Comparison of ENCODE assay signal across 3 cellular contexts in the genomic region with DNA sequence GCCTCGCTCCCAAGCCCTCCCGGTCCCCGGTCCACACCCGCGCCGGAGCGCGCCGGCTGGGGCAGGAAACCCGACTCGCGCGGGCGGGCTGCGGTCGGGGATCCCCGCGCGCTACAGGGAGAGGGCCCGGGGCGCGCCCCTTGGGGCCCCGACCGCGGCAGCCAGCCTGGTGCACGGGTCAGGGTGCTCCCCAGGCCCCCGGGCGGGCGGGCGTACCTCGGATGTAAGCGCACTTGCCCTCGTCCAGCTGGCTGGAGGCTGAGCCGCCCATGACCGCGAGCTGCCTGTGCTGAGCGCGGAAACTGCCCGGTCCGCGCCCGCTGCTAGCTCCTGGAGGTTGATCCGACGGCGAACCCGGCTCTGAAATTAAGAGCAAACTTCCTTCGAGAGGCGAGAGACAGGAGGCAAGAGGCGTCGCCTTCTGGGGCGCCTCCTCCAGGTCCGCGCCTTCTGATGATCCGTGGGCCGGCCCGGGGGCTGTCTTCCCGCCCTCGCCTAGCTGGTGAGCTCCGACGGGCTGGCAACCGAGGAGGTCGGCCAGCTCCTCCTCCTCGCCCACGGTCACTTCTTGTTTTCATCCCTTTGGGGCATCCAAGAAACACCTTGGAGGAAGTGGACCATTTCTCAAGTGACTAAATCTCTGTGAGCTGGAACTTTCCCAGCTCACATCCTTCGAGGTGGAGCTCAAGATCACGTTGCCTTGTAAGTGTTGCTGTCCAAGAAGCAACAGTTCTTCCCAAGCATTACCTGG.
A peak's percentile ranks its signal among the peaks of the same experiment; 100 is the strongest.
TF ChIP-seq lines count a peak whose summit lies in the region.

A gene with protein sequence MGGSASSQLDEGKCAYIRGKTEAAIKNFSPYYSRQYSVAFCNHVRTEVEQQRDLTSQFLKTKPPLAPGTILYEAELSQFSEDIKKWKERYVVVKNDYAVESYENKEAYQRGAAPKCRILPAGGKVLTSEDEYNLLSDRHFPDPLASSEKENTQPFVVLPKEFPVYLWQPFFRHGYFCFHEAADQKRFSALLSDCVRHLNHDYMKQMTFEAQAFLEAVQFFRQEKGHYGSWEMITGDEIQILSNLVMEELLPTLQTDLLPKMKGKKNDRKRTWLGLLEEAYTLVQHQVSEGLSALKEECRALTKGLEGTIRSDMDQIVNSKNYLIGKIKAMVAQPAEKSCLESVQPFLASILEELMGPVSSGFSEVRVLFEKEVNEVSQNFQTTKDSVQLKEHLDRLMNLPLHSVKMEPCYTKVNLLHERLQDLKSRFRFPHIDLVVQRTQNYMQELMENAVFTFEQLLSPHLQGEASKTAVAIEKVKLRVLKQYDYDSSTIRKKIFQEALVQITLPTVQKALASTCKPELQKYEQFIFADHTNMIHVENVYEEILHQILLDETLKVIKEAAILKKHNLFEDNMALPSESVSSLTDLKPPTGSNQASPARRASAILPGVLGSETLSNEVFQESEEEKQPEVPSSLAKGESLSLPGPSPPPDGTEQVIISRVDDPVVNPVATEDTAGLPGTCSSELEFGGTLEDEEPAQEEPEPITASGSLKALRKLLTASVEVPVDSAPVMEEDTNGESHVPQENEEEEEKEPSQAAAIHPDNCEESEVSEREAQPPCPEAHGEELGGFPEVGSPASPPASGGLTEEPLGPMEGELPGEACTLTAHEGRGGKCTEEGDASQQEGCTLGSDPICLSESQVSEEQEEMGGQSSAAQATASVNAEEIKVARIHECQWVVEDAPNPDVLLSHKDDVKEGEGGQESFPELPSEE (minus strand): TSS at position 423 of the 751 bp plus-strand sequence. CDS start 152 bp downstream, at position 271.

TF ChIP-seq in HEK293, 187 proteins besides CTCF, POLR2A, EP300 and RAD21 (continued from another document and continues in another):
- TF ChIP-seq, protein P1, sequence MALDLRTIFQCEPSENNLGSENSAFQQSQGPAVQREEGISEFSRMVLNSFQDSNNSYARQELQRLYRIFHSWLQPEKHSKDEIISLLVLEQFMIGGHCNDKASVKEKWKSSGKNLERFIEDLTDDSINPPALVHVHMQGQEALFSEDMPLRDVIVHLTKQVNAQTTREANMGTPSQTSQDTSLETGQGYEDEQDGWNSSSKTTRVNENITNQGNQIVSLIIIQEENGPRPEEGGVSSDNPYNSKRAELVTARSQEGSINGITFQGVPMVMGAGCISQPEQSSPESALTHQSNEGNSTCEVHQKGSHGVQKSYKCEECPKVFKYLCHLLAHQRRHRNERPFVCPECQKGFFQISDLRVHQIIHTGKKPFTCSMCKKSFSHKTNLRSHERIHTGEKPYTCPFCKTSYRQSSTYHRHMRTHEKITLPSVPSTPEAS (tag by site-specific recombination; IDR thresholded peaks at IDR 0.05) = no peak
- TF ChIP-seq, protein P2, sequence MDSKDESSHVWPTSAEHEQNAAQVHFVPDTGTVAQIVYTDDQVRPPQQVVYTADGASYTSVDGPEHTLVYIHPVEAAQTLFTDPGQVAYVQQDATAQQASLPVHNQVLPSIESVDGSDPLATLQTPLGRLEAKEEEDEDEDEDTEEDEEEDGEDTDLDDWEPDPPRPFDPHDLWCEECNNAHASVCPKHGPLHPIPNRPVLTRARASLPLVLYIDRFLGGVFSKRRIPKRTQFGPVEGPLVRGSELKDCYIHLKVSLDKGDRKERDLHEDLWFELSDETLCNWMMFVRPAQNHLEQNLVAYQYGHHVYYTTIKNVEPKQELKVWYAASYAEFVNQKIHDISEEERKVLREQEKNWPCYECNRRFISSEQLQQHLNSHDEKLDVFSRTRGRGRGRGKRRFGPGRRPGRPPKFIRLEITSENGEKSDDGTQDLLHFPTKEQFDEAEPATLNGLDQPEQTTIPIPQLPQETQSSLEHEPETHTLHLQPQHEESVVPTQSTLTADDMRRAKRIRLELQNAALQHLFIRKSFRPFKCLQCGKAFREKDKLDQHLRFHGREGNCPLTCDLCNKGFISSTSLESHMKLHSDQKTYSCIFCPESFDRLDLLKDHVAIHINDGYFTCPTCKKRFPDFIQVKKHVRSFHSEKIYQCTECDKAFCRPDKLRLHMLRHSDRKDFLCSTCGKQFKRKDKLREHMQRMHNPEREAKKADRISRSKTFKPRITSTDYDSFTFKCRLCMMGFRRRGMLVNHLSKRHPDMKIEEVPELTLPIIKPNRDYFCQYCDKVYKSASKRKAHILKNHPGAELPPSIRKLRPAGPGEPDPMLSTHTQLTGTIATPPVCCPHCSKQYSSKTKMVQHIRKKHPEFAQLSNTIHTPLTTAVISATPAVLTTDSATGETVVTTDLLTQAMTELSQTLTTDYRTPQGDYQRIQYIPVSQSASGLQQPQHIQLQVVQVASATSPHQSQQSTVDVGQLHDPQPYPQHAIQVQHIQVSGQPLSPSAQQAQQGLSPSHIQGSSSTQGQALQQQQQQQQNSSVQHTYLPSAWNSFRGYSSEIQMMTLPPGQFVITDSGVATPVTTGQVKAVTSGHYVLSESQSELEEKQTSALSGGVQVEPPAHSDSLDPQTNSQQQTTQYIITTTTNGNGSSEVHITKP (tag by site-specific recombination; IDR thresholded peaks at IDR 0.05) = peak; percentile 51
- TF ChIP-seq ZNF529 (tag by site-specific recombination; IDR thresholded peaks at IDR 0.05; ENCODE audit: insufficient replicate concordance) = no peak
- no peak for TF ChIP-seq ZNF175 (tag by site-specific recombination; IDR thresholded peaks at IDR 0.05)
- no peak for TF ChIP-seq ZNF610 (tag by site-specific recombination; IDR thresholded peaks at IDR 0.05; ENCODE audit: borderline replicate concordance)
- TF ChIP-seq ZNF626 (tag by site-specific recombination; IDR thresholded peaks at IDR 0.05) = no peak
- TF ChIP-seq ZNF600 (tag by site-specific recombination; IDR thresholded peaks at IDR 0.05) = no peak
- no peak for TF ChIP-seq HOXA7 (CRISPR knock-in tag; IDR thresholded peaks at IDR 0.05; ENCODE audit: borderline replicate concordance)
- TF ChIP-seq ZNF670 (tag by site-specific recombination; IDR thresholded peaks at IDR 0.05; ENCODE audit: low read depth) = no peak
- TF ChIP-seq ZEB2 (tag by site-specific recombination; IDR thresholded peaks at IDR 0.05) = peak; percentile 26
- no peak for TF ChIP-seq KLF10 (tag by site-specific recombination; IDR thresholded peaks at IDR 0.05)
- TF ChIP-seq ZBTB7A (tag by site-specific recombination; IDR thresholded peaks at IDR 0.05; ENCODE audit: low read depth) = no peak

TF ChIP-seq in WTC11, 78 proteins besides CTCF, POLR2A, EP300 and RAD21 (continued from another document and continues in another):
- TF ChIP-seq, protein P3, sequence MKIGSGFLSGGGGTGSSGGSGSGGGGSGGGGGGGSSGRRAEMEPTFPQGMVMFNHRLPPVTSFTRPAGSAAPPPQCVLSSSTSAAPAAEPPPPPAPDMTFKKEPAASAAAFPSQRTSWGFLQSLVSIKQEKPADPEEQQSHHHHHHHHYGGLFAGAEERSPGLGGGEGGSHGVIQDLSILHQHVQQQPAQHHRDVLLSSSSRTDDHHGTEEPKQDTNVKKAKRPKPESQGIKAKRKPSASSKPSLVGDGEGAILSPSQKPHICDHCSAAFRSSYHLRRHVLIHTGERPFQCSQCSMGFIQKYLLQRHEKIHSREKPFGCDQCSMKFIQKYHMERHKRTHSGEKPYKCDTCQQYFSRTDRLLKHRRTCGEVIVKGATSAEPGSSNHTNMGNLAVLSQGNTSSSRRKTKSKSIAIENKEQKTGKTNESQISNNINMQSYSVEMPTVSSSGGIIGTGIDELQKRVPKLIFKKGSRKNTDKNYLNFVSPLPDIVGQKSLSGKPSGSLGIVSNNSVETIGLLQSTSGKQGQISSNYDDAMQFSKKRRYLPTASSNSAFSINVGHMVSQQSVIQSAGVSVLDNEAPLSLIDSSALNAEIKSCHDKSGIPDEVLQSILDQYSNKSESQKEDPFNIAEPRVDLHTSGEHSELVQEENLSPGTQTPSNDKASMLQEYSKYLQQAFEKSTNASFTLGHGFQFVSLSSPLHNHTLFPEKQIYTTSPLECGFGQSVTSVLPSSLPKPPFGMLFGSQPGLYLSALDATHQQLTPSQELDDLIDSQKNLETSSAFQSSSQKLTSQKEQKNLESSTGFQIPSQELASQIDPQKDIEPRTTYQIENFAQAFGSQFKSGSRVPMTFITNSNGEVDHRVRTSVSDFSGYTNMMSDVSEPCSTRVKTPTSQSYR (CRISPR knock-in tag; IDR thresholded peaks at IDR 0.05) = 0 out of 2 replicates have a peak, but pooled peaks have one; percentile 17
- TF ChIP-seq, protein P4, sequence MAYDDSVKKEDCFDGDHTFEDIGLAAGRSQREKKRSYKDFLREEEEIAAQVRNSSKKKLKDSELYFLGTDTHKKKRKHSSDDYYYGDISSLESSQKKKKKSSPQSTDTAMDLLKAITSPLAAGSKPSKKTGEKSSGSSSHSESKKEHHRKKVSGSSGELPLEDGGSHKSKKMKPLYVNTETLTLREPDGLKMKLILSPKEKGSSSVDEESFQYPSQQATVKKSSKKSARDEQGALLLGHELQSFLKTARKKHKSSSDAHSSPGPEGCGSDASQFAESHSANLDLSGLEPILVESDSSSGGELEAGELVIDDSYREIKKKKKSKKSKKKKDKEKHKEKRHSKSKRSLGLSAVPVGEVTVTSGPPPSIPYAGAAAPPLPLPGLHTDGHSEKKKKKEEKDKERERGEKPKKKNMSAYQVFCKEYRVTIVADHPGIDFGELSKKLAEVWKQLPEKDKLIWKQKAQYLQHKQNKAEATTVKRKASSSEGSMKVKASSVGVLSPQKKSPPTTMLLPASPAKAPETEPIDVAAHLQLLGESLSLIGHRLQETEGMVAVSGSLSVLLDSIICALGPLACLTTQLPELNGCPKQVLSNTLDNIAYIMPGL (CRISPR knock-in tag; IDR thresholded peaks at IDR 0.05) = peak; percentile 81; the same call in 1 of the 2 replicates
- TF ChIP-seq, protein P5, sequence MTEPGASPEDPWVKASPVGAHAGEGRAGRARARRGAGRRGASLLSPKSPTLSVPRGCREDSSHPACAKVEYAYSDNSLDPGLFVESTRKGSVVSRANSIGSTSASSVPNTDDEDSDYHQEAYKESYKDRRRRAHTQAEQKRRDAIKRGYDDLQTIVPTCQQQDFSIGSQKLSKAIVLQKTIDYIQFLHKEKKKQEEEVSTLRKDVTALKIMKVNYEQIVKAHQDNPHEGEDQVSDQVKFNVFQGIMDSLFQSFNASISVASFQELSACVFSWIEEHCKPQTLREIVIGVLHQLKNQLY (CRISPR knock-in tag; IDR thresholded peaks at IDR 0.05) = 0 out of 2 replicates have a peak, but pooled peaks have one; percentile 70
- TF ChIP-seq ZNF232 (CRISPR knock-in tag; IDR thresholded peaks at IDR 0.05) = 0 out of 2 replicates have a peak, but pooled peaks have one; percentile 12
- no peak for TF ChIP-seq ZNF396 (CRISPR knock-in tag; IDR thresholded peaks at IDR 0.05; ENCODE audit: borderline replicate concordance)
- TF ChIP-seq ELF4 (CRISPR knock-in tag; IDR thresholded peaks at IDR 0.05; ENCODE audit: low read depth) = 0 out of 2 replicates have a peak, but pooled peaks have one; percentile 36
- no peak for TF ChIP-seq NR1H2 (CRISPR knock-in tag; IDR thresholded peaks at IDR 0.05)
- TF ChIP-seq, protein P6, sequence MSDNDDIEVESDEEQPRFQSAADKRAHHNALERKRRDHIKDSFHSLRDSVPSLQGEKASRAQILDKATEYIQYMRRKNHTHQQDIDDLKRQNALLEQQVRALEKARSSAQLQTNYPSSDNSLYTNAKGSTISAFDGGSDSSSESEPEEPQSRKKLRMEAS (CRISPR knock-in tag; IDR thresholded peaks at IDR 0.05) = peak; percentile 77
- TF ChIP-seq TEAD1 (CRISPR knock-in tag; IDR thresholded peaks at IDR 0.05) = peak; percentile 71

TF ChIP-seq in liver, 16 proteins besides CTCF, POLR2A, EP300 and RAD21 (continued from another document):
- TF ChIP-seq, protein P7, sequence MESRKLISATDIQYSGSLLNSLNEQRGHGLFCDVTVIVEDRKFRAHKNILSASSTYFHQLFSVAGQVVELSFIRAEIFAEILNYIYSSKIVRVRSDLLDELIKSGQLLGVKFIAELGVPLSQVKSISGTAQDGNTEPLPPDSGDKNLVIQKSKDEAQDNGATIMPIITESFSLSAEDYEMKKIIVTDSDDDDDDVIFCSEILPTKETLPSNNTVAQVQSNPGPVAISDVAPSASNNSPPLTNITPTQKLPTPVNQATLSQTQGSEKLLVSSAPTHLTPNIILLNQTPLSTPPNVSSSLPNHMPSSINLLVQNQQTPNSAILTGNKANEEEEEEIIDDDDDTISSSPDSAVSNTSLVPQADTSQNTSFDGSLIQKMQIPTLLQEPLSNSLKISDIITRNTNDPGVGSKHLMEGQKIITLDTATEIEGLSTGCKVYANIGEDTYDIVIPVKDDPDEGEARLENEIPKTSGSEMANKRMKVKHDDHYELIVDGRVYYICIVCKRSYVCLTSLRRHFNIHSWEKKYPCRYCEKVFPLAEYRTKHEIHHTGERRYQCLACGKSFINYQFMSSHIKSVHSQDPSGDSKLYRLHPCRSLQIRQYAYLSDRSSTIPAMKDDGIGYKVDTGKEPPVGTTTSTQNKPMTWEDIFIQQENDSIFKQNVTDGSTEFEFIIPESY (IDR thresholded peaks at IDR 0.05) = no peak
- no peak for TF ChIP-seq EGR1 (IDR thresholded peaks at IDR 0.05; ENCODE audit: low read depth in 2 of 2)
- TF ChIP-seq FOXA1 (IDR thresholded peaks at IDR 0.05) = no peak
- TF ChIP-seq, protein P6 (IDR thresholded peaks at IDR 0.05) = no peak
